ENCODE assay signal across 16 cellular contexts in genomic region chr5:37496902-37497445, GRCh38.
DNase-seq lines count a peak whose midpoint lies in the region; ATAC-seq, FAIRE-seq and TF ChIP-seq lines count a peak whose summit lies in the region.
"Had no signal": no experiment of that assay in that cellular context is flagged by ENCODE, and none has a peak within 500 bp of the region (broad histone marks: within the 10 kb centered on the region; RNA-seq: fewer than 3 reads in every experiment).

No MANE protein-coding gene starts in this region.

- TF ChIP-seq EP300 in HepG2 (IDR thresholded peaks at IDR 0.05; ENCODE audit: low read depth in 2 of 2, low read length in 2 of 2) (no peak), HepG2 (CRISPR knock-in tag; IDR thresholded peaks at IDR 0.05; ENCODE audit: borderline replicate concordance) (no peak), K562 (IDR thresholded peaks at IDR 0.05; ENCODE audit: low read length) (no peak)

- WGBS in HepG2 (ENCODE audit: low lambda C conversion rate), result 97% methylated on average over 3 of the region's 3 CpGs
- 83% methylated on average over 3 of the region's 3 CpGs for WGBS in right lobe of liver (ENCODE audit: insufficient coverage, low coverage, low lambda C conversion rate, missing lambda C conversion rate)
- WGBS in K562 (ENCODE audit: insufficient coverage, low coverage, missing lambda C conversion rate), result no CpG with 5 or more reads among the region's 3 CpGs
- WGBS in smooth muscle cell (ENCODE audit: low lambda C conversion rate), result 33% methylated on average over 1 of the region's 3 CpGs

- H3K4me1 ChIP-seq in HepG2 (ENCODE audit: insufficient read depth, low read length), result no peaks in the 10 kb centered on the region
- peaks cover 0 to 6% (median 0%) of the 10 kb centered on the region in 4 donors for H3K4me1 ChIP-seq in right lobe of liver
- no peaks in the 10 kb centered on the region; a peak in 1 of 5 replicates for H3K4me1 ChIP-seq in K562 (replicated peaks in 1 of 2; ENCODE audit: control insufficient read depth in 2 of 2, insufficient read depth in 2 of 2, low read length in 2 of 2)
- H3K4me1 ChIP-seq in smooth muscle cell (ENCODE audit: low read depth), result no peaks in the 10 kb centered on the region
- no peaks in the 10 kb centered on the region for H3K4me1 ChIP-seq in lower lobe of right lung
- H3K4me1 ChIP-seq: BLaER1 had no signal

- H3K4me2 ChIP-seq in HepG2 (ENCODE audit: low read depth, low read length) (no peak overlapping the region), K562 (ENCODE audit: insufficient read depth, low read length) (no peak overlapping the region), smooth muscle cell (peak overlapping the region; percentile 59)
- H3K4me2 ChIP-seq: BLaER1 had no signal

- POLR2A ChIA-PET in HepG2 (lab: Yijun Ruan, JAX) (no interaction called here), K562 (lab: Yijun Ruan, JAX) (interaction anchor here (0.5 to 1.1 kb wide), 2 partner anchors 70 to 300 kb away, joined by 3 read pairs; no protein-coding TSS in a partner anchor)

- H3K9ac ChIP-seq in HepG2 (ENCODE audit: insufficient read depth, low read depth, low read length) (no peak overlapping the region), K562 (ENCODE audit: insufficient read depth in 1 of 2, low read depth in 2 of 2, low read length in 2 of 2) (no peak overlapping the region), smooth muscle cell (ENCODE audit: low read depth) (no peak overlapping the region)
- H3K9ac ChIP-seq: BLaER1, GM23248 had no signal

- in situ Hi-C loops in HepG2 (cut with HindIII; ENCODE audit: extremely low pct_ligation_motif_present, low pct_unique_long_range_greater_than_20kb) (no loop called here), K562 (cut with MboI) (no loop called here)

- no peak overlapping the region for H3K27ac ChIP-seq in HepG2 (ENCODE audit: extremely low read length, insufficient read depth, low read length)
- H3K27ac ChIP-seq in right lobe of liver, result no peak overlapping the region
- no peak overlapping the region for H3K27ac ChIP-seq in K562 (ENCODE audit: extremely low read depth, low read depth, low read length)
- H3K27ac ChIP-seq in smooth muscle cell (ENCODE audit: low read depth), result peak overlapping the region; percentile 62
- H3K27ac ChIP-seq in substantia nigra (ENCODE audit: low read depth, low read length, poor library complexity, severe bottlenecking), result no peak overlapping the region
- H3K27ac ChIP-seq in lower lobe of right lung, result no peak overlapping the region
- H3K27ac ChIP-seq: BLaER1 had no signal

- H3K79me2 ChIP-seq in HepG2 (ENCODE audit: insufficient read depth, low read length) (no peaks in the 10 kb centered on the region), K562 (ENCODE audit: control insufficient read depth, insufficient read depth, low read length) (no peaks in the 10 kb centered on the region), smooth muscle cell (ENCODE audit: low read depth) (no peaks in the 10 kb centered on the region)

- no peak for TF ChIP-seq RAD21 in HepG2 (CRISPR knock-in tag; IDR thresholded peaks at IDR 0.05)
- TF ChIP-seq RAD21 in K562 (CRISPR knock-in tag; conservative IDR thresholded peaks at IDR 0.05 in 1 of 2, IDR thresholded peaks at IDR 0.05 in 1 of 2), result no peak

- H3K27me3 ChIP-seq in HepG2 (ENCODE audit: control insufficient read depth in 1 of 2, insufficient read depth in 2 of 2, low read length in 2 of 2) (no peaks in the 10 kb centered on the region), right lobe of liver (no peaks in the 10 kb centered on the region), K562 (ENCODE audit: control insufficient read depth in 2 of 2, insufficient read depth in 2 of 2, low read length in 2 of 2) (no peaks in the 10 kb centered on the region), smooth muscle cell (ENCODE audit: low read depth) (no peaks in the 10 kb centered on the region), lower lobe of right lung (ENCODE audit: low read depth) (no peaks in the 10 kb centered on the region)
- H3K27me3 ChIP-seq: BLaER1 had no signal

- H3K36me3 ChIP-seq in HepG2 (replicated peaks in 1 of 2; ENCODE audit: control insufficient read depth in 1 of 2, insufficient read depth in 2 of 2, low read length in 2 of 2) (peaks cover 0 to 7% of the 10 kb centered on the region in 2 experiments; a peak in 2 of 5 replicates), right lobe of liver (no peaks in the 10 kb centered on the region), K562 (ENCODE audit: control insufficient read depth, insufficient read depth, low read length) (no peaks in the 10 kb centered on the region), smooth muscle cell (ENCODE audit: low read depth) (no peaks in the 10 kb centered on the region), lower lobe of right lung (no peaks in the 10 kb centered on the region)

- no peaks in the 10 kb centered on the region for H3K9me1 ChIP-seq in K562 (ENCODE audit: control insufficient read depth, insufficient read depth, low read length)

- intact Hi-C loops in HepG2 (cut with micrococcal nuclease; ENCODE audit: unreplicated experiment), result no loop called here
- intact Hi-C loops in right lobe of liver (cut with DNase I), result no loop called here
- intact Hi-C loops in K562 (cut with micrococcal nuclease), result no loop called here
- intact Hi-C loops in lower lobe of right lung (cut with DNase I), result no loop called here

- DNase-seq in HepG2 (ENCODE audit: low spot score) (no peak), right lobe of liver (no peak), K562 (ENCODE audit: extremely low read depth in 1 of 4, low spot score in 3 of 4) (no peak), smooth muscle cell (lab: John Stamatoyannopoulos, UW; ENCODE audit: unreplicated experiment) (no peak), substantia nigra (lab: John Stamatoyannopoulos, UW) (no peak), lower lobe of right lung (no peak)
- DNase-seq: 8988T; CD4-positive, alpha-beta memory T cell; DMS153; DMS79; GF-D8; GM23248 had no signal

- no TSS peak for BruUV-seq in HepG2 (replicated peaks; lab: Mats Ljungman, UMichigan)
- no TSS peak for BruUV-seq in K562 (replicated peaks; lab: Mats Ljungman, UMichigan)

- FAIRE-seq in HepG2 (lab: Jason Lieb, UNC) (no peak), K562 (lab: Jason Lieb, UNC) (no peak)
- FAIRE-seq: GM19239 had no signal

- TF ChIP-seq POLR2A in HepG2 (IDR thresholded peaks at IDR 0.05; ENCODE audit: insufficient read depth in 1 of 2, low read depth in 2 of 2, low read length in 2 of 2) (no peak), right lobe of liver (IDR thresholded peaks at IDR 0.05) (no peak), K562 (conservative IDR thresholded peaks at IDR 0.05) (no peak)

- TF ChIP-seq CTCF in HepG2 (CRISPR knock-in tag; IDR thresholded peaks at IDR 0.05), result no peak
- no peak for TF ChIP-seq CTCF in right lobe of liver (IDR thresholded peaks at IDR 0.05)
- no peak for TF ChIP-seq CTCF in K562 (IDR thresholded peaks at IDR 0.05 in 2 of 3, conservative IDR thresholded peaks at IDR 0.05 in 1 of 3; ENCODE audit: insufficient read depth in 2 of 3, low read depth in 1 of 3, low read length in 3 of 3)
- no peak for TF ChIP-seq CTCF in smooth muscle cell (IDR thresholded peaks at IDR 0.05; ENCODE audit: borderline replicate concordance, insufficient read depth, poor library complexity, severe bottlenecking)
- no peak for TF ChIP-seq CTCF in lower lobe of right lung (IDR thresholded peaks at IDR 0.05)

- H2AFZ ChIP-seq in HepG2 (ENCODE audit: low read length) (no peak overlapping the region), K562 (ENCODE audit: low read depth, low read length) (no peak overlapping the region), smooth muscle cell (ENCODE audit: low read depth) (no peak overlapping the region)
- H2AFZ ChIP-seq: GM23248 had no signal

- no peaks in the 10 kb centered on the region for H4K20me1 ChIP-seq in HepG2 (ENCODE audit: insufficient read depth, low read length)
- no peaks in the 10 kb centered on the region for H4K20me1 ChIP-seq in K562 (replicated peaks; ENCODE audit: control insufficient read depth, insufficient read depth, low read length)
- peaks cover 4% of the 10 kb centered on the region for H4K20me1 ChIP-seq in smooth muscle cell (ENCODE audit: low read depth)
- H4K20me1 ChIP-seq: BLaER1 had no signal

- H3K4me3 ChIP-seq in HepG2 (replicated peaks in 1 of 3; ENCODE audit: insufficient read depth in 1 of 3, low read depth in 2 of 3, low read length in 3 of 3), result no peak overlapping the region
- no peak overlapping the region for H3K4me3 ChIP-seq in right lobe of liver
- H3K4me3 ChIP-seq in K562, result no peak overlapping the region
- no peak overlapping the region for H3K4me3 ChIP-seq in smooth muscle cell
- no peak overlapping the region for H3K4me3 ChIP-seq in lower lobe of right lung
- H3K4me3 ChIP-seq: BLaER1, GM23248 had no signal

- H3K9me3 ChIP-seq in HepG2 (ENCODE audit: low read length) (no peaks in the 10 kb centered on the region), right lobe of liver (no peaks in the 10 kb centered on the region), K562 (replicated peaks; ENCODE audit: control insufficient read depth, insufficient read depth, low read depth, low read length) (no peaks in the 10 kb centered on the region), smooth muscle cell (replicated peaks; ENCODE audit: low read depth) (no peaks in the 10 kb centered on the region), lower lobe of right lung (no peaks in the 10 kb centered on the region)
- H3K9me3 ChIP-seq: BLaER1 had no signal

- CTCF ChIA-PET in HepG2 (lab: Yijun Ruan, JAX; ENCODE audit: low intra/inter-chr PET ratio, low total read pairs), result no interaction called here
- CTCF ChIA-PET in K562 (lab: Yijun Ruan, JAX; ENCODE audit: low intra/inter-chr PET ratio), result no interaction called here

- H3F3A ChIP-seq in smooth muscle cell (ENCODE audit: low read depth), result peaks cover 4% of the 10 kb centered on the region

- ATAC-seq in HepG2 (no peak), right lobe of liver (no peak), K562 (no peak), GM18502 (IDR thresholded peaks at IDR 0.05; ENCODE audit: poor library complexity, unreplicated experiment) (no peak), lower lobe of right lung (no peak)
- ATAC-seq: HCT116 had no signal

TF ChIP-seq in HepG2, 621 proteins besides CTCF, POLR2A, EP300 and RAD21:
- TF ChIP-seq HNRNPK (IDR thresholded peaks at IDR 0.05; ENCODE audit: low read depth, low read length, poor library complexity, severe bottlenecking) (peak; percentile 92), PCBP1 (IDR thresholded peaks at IDR 0.05; ENCODE audit: borderline replicate concordance, low read depth, low read length) (0 out of 2 replicates have a peak, but pooled peaks have one; percentile 64), PCBP2 (optimal IDR thresholded peaks at IDR 0.05; ENCODE audit: low read depth, low read length, poor library complexity, severe bottlenecking) (peak; percentile 97), CBX1 (IDR thresholded peaks at IDR 0.05; ENCODE audit: low read depth) (no peak)

TF ChIP-seq in K562, 482 proteins besides CTCF, POLR2A, EP300 and RAD21:
- TF ChIP-seq ZNF263 (CRISPR knock-in tag; IDR thresholded peaks at IDR 0.05; ENCODE audit: borderline replicate concordance), result peak; percentile 45; the same call in 1 of the 2 replicates
- peak; percentile 45 for TF ChIP-seq PCBP2 (IDR thresholded peaks at IDR 0.05; ENCODE audit: low read depth, low read length, poor library complexity, severe bottlenecking)
- no peak for TF ChIP-seq FOS (IDR thresholded peaks at IDR 0.05; ENCODE audit: extremely low read depth, insufficient read length)

Comparison
In these comparisons a context has a peak if more than half of its experiments do, and no peak if none do; other contexts are left out.
1. Of the 241 proteins assayed by ChIP-seq in both HepG2 and K562: peak only in HepG2: HNRNPK and PCBP1; only in K562: ZNF263; in both: PCBP2; in neither: 237.